In the genomic region with DNA sequence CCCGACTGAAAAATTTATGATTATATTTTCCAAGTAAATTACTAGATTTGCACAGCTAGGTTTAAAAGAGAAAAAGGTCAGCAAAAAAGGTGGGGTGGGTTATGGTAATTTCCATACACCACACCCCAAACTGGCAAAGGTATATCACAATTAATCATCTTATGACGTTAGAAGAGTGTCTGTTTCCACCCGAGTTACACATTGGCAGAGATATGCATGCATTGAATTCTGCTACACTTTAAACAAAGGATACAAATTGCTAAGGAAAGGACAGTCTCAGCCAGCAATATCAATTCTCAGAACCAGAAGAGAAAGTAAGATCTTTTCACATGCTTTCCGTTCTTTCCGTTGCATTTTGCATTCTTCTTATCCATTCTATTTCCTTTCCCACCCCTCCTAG, we compare ENCODE assay signal across 22 cellular contexts.
"Had no signal": no experiment of that assay in that cellular context is flagged by ENCODE, and none has a peak within 500 bp of the region (broad histone marks: within the 10 kb centered on the region; RNA-seq: fewer than 3 reads in every experiment).

No MANE protein-coding gene starts in this region.

- ATAC-seq: activated CD8-positive, alpha-beta T cell treated with anti-CD3 and anti-CD28 coated beads for 36 hours; activated T-helper 17 cell treated with anti-CD3 and anti-CD28 coated beads, Interleukin-2, amount 50 U/mL, for 72 hours; body of pancreas had no signal

- H3K36me3 Mint-ChIP-seq: activated naive CD4-positive, alpha-beta T cell treated with anti-CD3 and anti-CD28 coated beads, Interleukin-2, amount 10 ng/mL, durations not matched to agents 7 days and 5 days; T-cell had no signal

- DNase-seq: activated CD4-positive, alpha-beta T cell treated with anti-CD3 and anti-CD28 coated beads, Interleukin-2, amount 10 ng/mL, durations not matched to agents 7 days and 5 days; activated CD4-positive, CD25-positive, alpha-beta regulatory T cell; activated CD8-positive, alpha-beta T cell treated with anti-CD3 and anti-CD28 coated beads for 36 hours; activated gamma-delta T cell treated with Interleukin-2 at 50 U/mL for 16 hours; activated naive CD4-positive, alpha-beta T cell treated with anti-CD3 and anti-CD28 coated beads, Interleukin-2, amount 10 ng/mL, durations not matched to agents 7 days and 5 days; amniotic stem cell; body of pancreas; central memory CD4-positive, alpha-beta T cell; cortex of kidney; Karpas-422; MM.1S; NCI-H1105; NCI-H1436; NCI-H1694 treated with DMSO at 0.1 percent for 48 hours; NCI-H2029 treated with DMSO at 0.1 percent for 48 hours; NCI-H524; SIG-M5; T-cell; T1000 had no signal

- H3K27me3 ChIP-seq: ascending aorta, body of pancreas had no signal

- H3K4me1 Mint-ChIP-seq: activated naive CD4-positive, alpha-beta T cell treated with anti-CD3 and anti-CD28 coated beads, Interleukin-2, amount 10 ng/mL, durations not matched to agents 7 days and 5 days; activated T-helper 17 cell treated with anti-CD3 and anti-CD28 coated beads, Interleukin-2, amount 50 U/mL, for 72 hours had no signal

- H3K4me3 Mint-ChIP-seq: activated CD4-positive, alpha-beta T cell treated with anti-CD3 and anti-CD28 coated beads, Interleukin-2, amount 10 ng/mL, durations not matched to agents 7 days and 5 days; activated CD8-positive, alpha-beta T cell treated with anti-CD3 and anti-CD28 coated beads for 36 hours; activated naive CD4-positive, alpha-beta T cell treated with anti-CD3 and anti-CD28 coated beads, Interleukin-2, amount 10 ng/mL, durations not matched to agents 7 days and 5 days; activated T-helper 17 cell treated with anti-CD3 and anti-CD28 coated beads, Interleukin-2, amount 50 U/mL, for 72 hours had no signal

- H3K4me3 ChIP-seq: ascending aorta, body of pancreas had no signal

- H3K27ac ChIP-seq: ascending aorta, body of pancreas, VCaP had no signal

- H3K36me3 ChIP-seq: ascending aorta had no signal

- H3K27ac Mint-ChIP-seq: activated CD4-positive, alpha-beta T cell treated with anti-CD3 and anti-CD28 coated beads, Interleukin-2, amount 10 ng/mL, durations not matched to agents 7 days and 5 days; activated CD8-positive, alpha-beta T cell treated with anti-CD3 and anti-CD28 coated beads for 36 hours; activated naive CD4-positive, alpha-beta T cell treated with anti-CD3 and anti-CD28 coated beads, Interleukin-2, amount 10 ng/mL, durations not matched to agents 7 days and 5 days; activated T-helper 17 cell treated with anti-CD3 and anti-CD28 coated beads, Interleukin-2, amount 50 U/mL, for 72 hours had no signal

- H3K4me1 ChIP-seq: ascending aorta, body of pancreas had no signal

- H3K9me3 Mint-ChIP-seq: activated CD8-positive, alpha-beta T cell treated with anti-CD3 and anti-CD28 coated beads for 36 hours; activated T-helper 17 cell treated with anti-CD3 and anti-CD28 coated beads, Interleukin-2, amount 50 U/mL, for 72 hours; T-cell had no signal

- H3K9me3 ChIP-seq: ascending aorta, body of pancreas had no signal

- H3K27me3 Mint-ChIP-seq: activated CD4-positive, alpha-beta T cell treated with anti-CD3 and anti-CD28 coated beads, Interleukin-2, amount 10 ng/mL, durations not matched to agents 7 days and 5 days; activated CD8-positive, alpha-beta T cell treated with anti-CD3 and anti-CD28 coated beads for 36 hours; activated naive CD4-positive, alpha-beta T cell treated with anti-CD3 and anti-CD28 coated beads, Interleukin-2, amount 10 ng/mL, durations not matched to agents 7 days and 5 days; activated T-helper 17 cell treated with anti-CD3 and anti-CD28 coated beads, Interleukin-2, amount 50 U/mL, for 72 hours had no signal
